Comparison of ENCODE assay signal across 9 cellular contexts in genomic region chr12:116598341-116599284, GRCh38. TPM values are rescaled to one million over a fixed set of nuclear protein-coding genes. Genes with fewer than 3 reads are reported as not detected.
DNase-seq lines count a peak whose midpoint lies in the region; ATAC-seq and TF ChIP-seq lines count a peak whose summit lies in the region.
"Had no signal": no experiment of that assay in that cellular context is flagged by ENCODE, and none has a peak within 500 bp of the region (broad histone marks: within the 10 kb centered on the region; RNA-seq: fewer than 3 reads in every experiment).

No MANE protein-coding gene starts in this region.

- intact Hi-C loops in natural killer cell (cut with micrococcal nuclease) (loop anchor here (1.0 kb wide), 1 partner anchor 600 kb away; no protein-coding TSS in a partner anchor), esophagus squamous epithelium (cut with DNase I) (loop anchor here (10.0 kb wide), 1 partner anchor 324 kb away; the partner anchor contains the start of gene MED13L)

- peaks cover 4 to 12% of the 10 kb centered on the region in 2 donors for H3K27me3 Mint-ChIP-seq in natural killer cell treated with Interleukin-12 subunit alpha and Interleukin-12 subunit beta and Interleukin-15 and Interleukin-18, amount 100 ng/mL, for 72 hours
- peaks cover 0 to 10% of the 10 kb centered on the region in 2 donors for H3K27me3 Mint-ChIP-seq in natural killer cell (ENCODE audit: low read depth in 2 of 2)
- H3K27me3 Mint-ChIP-seq in immature natural killer cell (ENCODE audit: low read depth in 3 of 3), result peaks cover 0 to 9% (median 5%) of the 10 kb centered on the region in 3 donors
- H3K27me3 Mint-ChIP-seq: activated CD4-positive, alpha-beta T cell treated with anti-CD3 and anti-CD28 coated beads, Interleukin-2, amount 10 ng/mL, durations not matched to agents 24 days and 14 days had no signal

- peaks cover 9 to 14% of the 10 kb centered on the region in 2 donors for H3K4me1 Mint-ChIP-seq in natural killer cell treated with Interleukin-12 subunit alpha and Interleukin-12 subunit beta and Interleukin-15 and Interleukin-18, amount 100 ng/mL, for 72 hours (ENCODE audit: low read depth in 2 of 2)
- H3K4me1 Mint-ChIP-seq in natural killer cell (peaks cover 8 to 10% of the 10 kb centered on the region in 2 donors), immature natural killer cell (peaks cover 8 to 10% of the 10 kb centered on the region in 2 donors)

- WGBS in esophagus squamous epithelium, 2 donors, result 78% methylated on average over 22 of the region's 22 CpGs

- ATAC-seq in natural killer cell treated with Interleukin-12 subunit alpha and Interleukin-12 subunit beta and Interleukin-15 and Interleukin-18, amount 100 ng/mL, for 72 hours, result no peak
- ATAC-seq in natural killer cell, result no peak
- ATAC-seq in esophagus mucosa, result no peak
- no peak for ATAC-seq in GM18867 (IDR thresholded peaks at IDR 0.05; ENCODE audit: unreplicated experiment)

- H3K4me3 ChIP-seq in esophagus squamous epithelium, result peak overlapping the region in 2 of 4 donors; percentile 29 to 58
- H3K4me3 ChIP-seq in neutrophil (ENCODE audit: low read depth in 1 of 2, low read length in 1 of 2), result peak overlapping the region in 1 of 2 experiments; percentile 41

- no peak overlapping the region for H3K4me3 Mint-ChIP-seq in natural killer cell treated with Interleukin-12 subunit alpha and Interleukin-12 subunit beta and Interleukin-15 and Interleukin-18, amount 100 ng/mL, for 72 hours
- no peak overlapping the region for H3K4me3 Mint-ChIP-seq in natural killer cell
- no peak overlapping the region for H3K4me3 Mint-ChIP-seq in immature natural killer cell
- H3K4me3 Mint-ChIP-seq: activated CD4-positive, alpha-beta T cell treated with anti-CD3 and anti-CD28 coated beads, Interleukin-2, amount 10 ng/mL, durations not matched to agents 24 days and 14 days had no signal

- peak overlapping the region; percentile 50 to 86 (median 76) for H3K27ac ChIP-seq in esophagus squamous epithelium
- H3K27ac ChIP-seq in neutrophil, result peak overlapping the region; percentile 70

- H3K27me3 ChIP-seq in esophagus squamous epithelium (no peaks in the 10 kb centered on the region), neutrophil (no peaks in the 10 kb centered on the region)

- H3K36me3 Mint-ChIP-seq in natural killer cell treated with Interleukin-12 subunit alpha and Interleukin-12 subunit beta and Interleukin-15 and Interleukin-18, amount 100 ng/mL, for 72 hours, result no peaks in the 10 kb centered on the region
- H3K36me3 Mint-ChIP-seq in natural killer cell (no peaks in the 10 kb centered on the region), immature natural killer cell (no peaks in the 10 kb centered on the region)

- H3K9me3 Mint-ChIP-seq in natural killer cell treated with Interleukin-12 subunit alpha and Interleukin-12 subunit beta and Interleukin-15 and Interleukin-18, amount 100 ng/mL, for 72 hours, result no peaks in the 10 kb centered on the region
- H3K9me3 Mint-ChIP-seq in natural killer cell (no peaks in the 10 kb centered on the region), immature natural killer cell (no peaks in the 10 kb centered on the region)

- H3K27ac Mint-ChIP-seq in natural killer cell treated with Interleukin-12 subunit alpha and Interleukin-12 subunit beta and Interleukin-15 and Interleukin-18, amount 100 ng/mL, for 72 hours, result no peak overlapping the region
- no peak overlapping the region for H3K27ac Mint-ChIP-seq in natural killer cell
- H3K27ac Mint-ChIP-seq in immature natural killer cell, result no peak overlapping the region
- H3K27ac Mint-ChIP-seq: activated CD4-positive, alpha-beta T cell treated with anti-CD3 and anti-CD28 coated beads, Interleukin-2, amount 10 ng/mL, durations not matched to agents 24 days and 14 days had no signal

- H3K9me3 ChIP-seq in esophagus squamous epithelium (no peaks in the 10 kb centered on the region), neutrophil (no peaks in the 10 kb centered on the region)

- H3K36me3 ChIP-seq in esophagus squamous epithelium (no peaks in the 10 kb centered on the region), neutrophil (no peaks in the 10 kb centered on the region)

- no peak for TF ChIP-seq POLR2A in esophagus squamous epithelium (IDR thresholded peaks at IDR 0.05)

- TF ChIP-seq CTCF in natural killer cell (IDR thresholded peaks at IDR 0.05), result no peak
- TF ChIP-seq CTCF in esophagus squamous epithelium (IDR thresholded peaks at IDR 0.05), result no peak
- no peak for TF ChIP-seq CTCF in neutrophil (IDR thresholded peaks at IDR 0.05)

- H3K4me1 ChIP-seq in esophagus squamous epithelium, result peaks cover 27 to 62% (median 36%) of the 10 kb centered on the region in 3 donors
- peaks cover 43 to 51% of the 10 kb centered on the region in 2 experiments for H3K4me1 ChIP-seq in neutrophil (ENCODE audit: control insufficient read depth in 1 of 2, insufficient read depth in 1 of 2, low read depth in 1 of 2, low read length in 1 of 2)

- DNase-seq in natural killer cell treated with Interleukin-12 subunit alpha and Interleukin-12 subunit beta and Interleukin-15 and Interleukin-18, amount 100 ng/mL, for 72 hours (ENCODE audit: low spot score), result peak; percentile 23
- DNase-seq in natural killer cell, result no peak
- DNase-seq in esophagus squamous epithelium (lab: John Stamatoyannopoulos, UW), result no peak
- DNase-seq in effector CD8-positive, alpha-beta T cell (lab: John Stamatoyannopoulos, UW), result no peak
- no peak for DNase-seq in immature natural killer cell

RNA-seq across cellular contexts. Expression of gene MAP1LC3B2, which starts 39.4 kb away (rescaled TPM):
- total RNA-seq in natural killer cell treated with Interleukin-12 subunit alpha and Interleukin-12 subunit beta and Interleukin-15 and Interleukin-18, amount 100 ng/mL, for 72 hours, result 1 to 10 TPM; 1.2 to 2.8 TPM
- total RNA-seq in natural killer cell, result 1 to 10 TPM; 1.5 to 3.7 (median 3.3) TPM
- total RNA-seq in esophagus squamous epithelium, result under 1 TPM in 2 of 4 donors, not detected in 2; 0.76 TPM
- 2.3 TPM for total RNA-seq in esophagus mucosa
- 10 to 100 TPM in 1 of 3 donors, 1 to 10 TPM in 2; 2.4 to 11.3 (median 9.8) TPM for polyA plus RNA-seq in immature natural killer cell
